15 cellular contexts compared by ENCODE assay signal in genomic region chr2:215667544-215668243, GRCh38.
"Had no signal": no experiment of that assay in that cellular context is flagged by ENCODE, and none has a peak within 500 bp of the region (broad histone marks: within the 10 kb centered on the region; RNA-seq: fewer than 3 reads in every experiment).

No MANE protein-coding gene starts in this region.

- DNase-seq: activated B cell treated with CpG ODN at 0.5 μM for 24 hours; activated effector memory CD4-positive, alpha-beta T cell treated with Interleukin-2 at 50 U/mL for 16 hours; amniotic stem cell; body of pancreas; central memory CD4-positive, alpha-beta T cell; effector CD4-positive, alpha-beta T cell; hippocampal formation; mucosa of descending colon; small intestine; T-helper 17 cell had no signal

- H3K27me3 ChIP-seq: body of pancreas, tibial nerve had no signal

- ATAC-seq: body of pancreas; mucosa of descending colon; natural killer cell treated with Interleukin-12 subunit alpha and Interleukin-12 subunit beta and Interleukin-15 and Interleukin-18, amount 100 ng/mL, for 72 hours; stimulated activated effector memory CD8-positive, alpha-beta T cell treated with anti-CD3 and anti-CD28 coated beads, Interleukin-12 subunit alpha, Interleukin-12 subunit beta, amount 100 ng/mL, for 72 hours; T-helper 17 cell had no signal

- H3K36me3 ChIP-seq: tibial nerve had no signal

- H3K27ac ChIP-seq: body of pancreas, coronary artery, tibial nerve had no signal

- H3K9me3 Mint-ChIP-seq: activated B cell treated with CpG ODN at 0.5 μM for 24 hours; natural killer cell treated with Interleukin-12 subunit alpha and Interleukin-12 subunit beta and Interleukin-15 and Interleukin-18, amount 100 ng/mL, for 72 hours; stimulated activated effector memory CD8-positive, alpha-beta T cell treated with anti-CD3 and anti-CD28 coated beads, Interleukin-12 subunit alpha, Interleukin-12 subunit beta, amount 100 ng/mL, for 72 hours had no signal

- H3K27me3 Mint-ChIP-seq: activated naive CD4-positive, alpha-beta T cell treated with anti-CD3 and anti-CD28 coated beads, Interleukin-2, amount 50 U/mL, for 24 hours had no signal

- H3K4me1 ChIP-seq: body of pancreas had no signal

- H3K4me1 Mint-ChIP-seq: activated B cell treated with CpG ODN at 0.5 μM for 24 hours; stimulated activated effector memory CD8-positive, alpha-beta T cell treated with anti-CD3 and anti-CD28 coated beads, Interleukin-12 subunit alpha, Interleukin-12 subunit beta, amount 100 ng/mL, for 72 hours; T-helper 17 cell had no signal

- H3K27ac Mint-ChIP-seq: activated B cell treated with CpG ODN at 0.5 μM for 24 hours; activated naive CD4-positive, alpha-beta T cell treated with anti-CD3 and anti-CD28 coated beads, Interleukin-2, amount 50 U/mL, for 24 hours; natural killer cell treated with Interleukin-12 subunit alpha and Interleukin-12 subunit beta and Interleukin-15 and Interleukin-18, amount 100 ng/mL, for 72 hours; stimulated activated effector memory CD8-positive, alpha-beta T cell treated with anti-CD3 and anti-CD28 coated beads, Interleukin-12 subunit alpha, Interleukin-12 subunit beta, amount 100 ng/mL, for 72 hours; T-helper 17 cell had no signal

- H3K4me3 ChIP-seq: body of pancreas, coronary artery, mucosa of descending colon, tibial nerve had no signal

- H3K9me3 ChIP-seq: body of pancreas, mucosa of descending colon had no signal

- FAIRE-seq: small intestine had no signal

- H3K36me3 Mint-ChIP-seq: activated naive CD4-positive, alpha-beta T cell treated with anti-CD3 and anti-CD28 coated beads, Interleukin-2, amount 50 U/mL, for 24 hours; natural killer cell treated with Interleukin-12 subunit alpha and Interleukin-12 subunit beta and Interleukin-15 and Interleukin-18, amount 100 ng/mL, for 72 hours; stimulated activated effector memory CD8-positive, alpha-beta T cell treated with anti-CD3 and anti-CD28 coated beads, Interleukin-12 subunit alpha, Interleukin-12 subunit beta, amount 100 ng/mL, for 72 hours had no signal

- H3K4me3 Mint-ChIP-seq: activated B cell treated with CpG ODN at 0.5 μM for 24 hours; activated naive CD4-positive, alpha-beta T cell treated with anti-CD3 and anti-CD28 coated beads, Interleukin-2, amount 50 U/mL, for 24 hours; natural killer cell treated with Interleukin-12 subunit alpha and Interleukin-12 subunit beta and Interleukin-15 and Interleukin-18, amount 100 ng/mL, for 72 hours; stimulated activated effector memory CD8-positive, alpha-beta T cell treated with anti-CD3 and anti-CD28 coated beads, Interleukin-12 subunit alpha, Interleukin-12 subunit beta, amount 100 ng/mL, for 72 hours; T-helper 17 cell had no signal
